In genomic region chr19:41120929-41121911, GRCh38 we compare ENCODE assay signal across 10 cellular contexts. TPM values are rescaled to one million over a fixed set of nuclear protein-coding genes. Genes with fewer than 3 reads are reported as not detected.
DNase-seq lines count a peak whose midpoint lies in the region; TF ChIP-seq lines count a peak whose summit lies in the region.
"Not testable (repeated sequence)": the region's sequence is repeated elsewhere in the genome, so short reads cannot be mapped to it uniquely, and the experiment has no call there.
"Had no signal": no experiment of that assay in that cellular context is flagged by ENCODE, and none has a peak within 500 bp of the region (broad histone marks: within the 10 kb centered on the region; RNA-seq: fewer than 3 reads in every experiment).

No MANE protein-coding gene starts in this region.

- not testable (repeated sequence) for TF ChIP-seq POLR2A in Peyer's patch (IDR thresholded peaks at IDR 0.05)
- TF ChIP-seq POLR2A in transverse colon (IDR thresholded peaks at IDR 0.05): peak; percentile 23

- H3K4me1 ChIP-seq in Peyer's patch, ascending aorta, transverse colon: not testable (repeated sequence)

- intact Hi-C loops in ascending aorta (cut with DNase I); transverse colon (cut with DNase I; ENCODE audit: low total_unique reads): not testable (repeated sequence)

- TF ChIP-seq EP300 in transverse colon (IDR thresholded peaks at IDR 0.05; ENCODE audit: low read depth): not testable (repeated sequence)

- H3K4me3 ChIP-seq in GM12865 (ENCODE audit: low read depth, low read length); Peyer's patch; ascending aorta; transverse colon: not testable (repeated sequence)

- TF ChIP-seq CTCF in GM12865 (IDR thresholded peaks at IDR 0.05; ENCODE audit: insufficient read depth, low read depth, low read length, missing control alignments); Peyer's patch (IDR thresholded peaks at IDR 0.05); ascending aorta (IDR thresholded peaks at IDR 0.05); transverse colon (IDR thresholded peaks at IDR 0.05): not testable (repeated sequence)

- H3K27me3 ChIP-seq in Peyer's patch, ascending aorta, transverse colon: not testable (repeated sequence)

- DNase-seq in GM12865 (ENCODE audit: low read depth) (peak; percentile 23), Peyer's patch (peak in 2 of 3 donors; percentile 44 to 83), ascending aorta (ENCODE audit: low spot score in 2 of 2) (peak; percentile 23 to 70), mucosa of gallbladder (ENCODE audit: low spot score) (peak; percentile 29), transverse colon (peak; percentile 38)
- DNase-seq in activated CD4-positive, alpha-beta T cell treated with anti-CD3 and anti-CD28 coated beads for 48 hours: peak; percentile 37
- peak; percentile 30 to 37 for DNase-seq in activated T-cell treated with anti-CD3 and anti-CD28 coated beads, Interleukin-2, amount 50 U/mL, for 48 hours
- peak; percentile 20 for DNase-seq in stimulated activated CD8-positive, alpha-beta memory T cell treated with anti-CD3 and anti-CD28 coated beads, Interleukin-12 subunit alpha, Interleukin-12 subunit beta, amount 100 ng/mL, for 24 hours (ENCODE audit: extremely low read depth)

- 74 to 83% methylated on average over 7 to 35 of the region's 41 CpGs for WGBS in transverse colon (ENCODE audit: low coverage in 1 of 2), 2 donors

- H3K27ac ChIP-seq in Peyer's patch, ascending aorta, transverse colon: not testable (repeated sequence)

- not testable (repeated sequence) for H3K36me3 ChIP-seq in Peyer's patch, ascending aorta, transverse colon

- H3K9me3 ChIP-seq in Peyer's patch, ascending aorta, transverse colon: not testable (repeated sequence)

- in situ Hi-C loops in transverse colon (cut with MboI; ENCODE audit: low pct_ligation_motif_present in 1 of 4, low pct_unique_long_range_greater_than_20kb in 1 of 4, low sequenced_read_pairs in 3 of 4): not testable (repeated sequence)

RNA-seq across cellular contexts. Expression of gene CYP2F1, which starts 7.0 kb away (rescaled TPM):
- total RNA-seq in Peyer's patch: not detected
- total RNA-seq in ascending aorta: not detected
- not detected for total RNA-seq in mucosa of gallbladder
- total RNA-seq in transverse colon: not detected
- total RNA-seq: glomerular endothelial cell, HFFc6 had no signal

RNA-seq across cellular contexts. Expression of gene CYP2A13, which starts 33.0 kb away (rescaled TPM):
- total RNA-seq in Peyer's patch: not detected
- total RNA-seq in ascending aorta: not detected
- total RNA-seq in mucosa of gallbladder: 0.40 TPM
- not detected for total RNA-seq in transverse colon
- total RNA-seq: glomerular endothelial cell, HFFc6 had no signal
